Comparison of ENCODE assay signal across 8 cellular contexts in the genomic region with DNA sequence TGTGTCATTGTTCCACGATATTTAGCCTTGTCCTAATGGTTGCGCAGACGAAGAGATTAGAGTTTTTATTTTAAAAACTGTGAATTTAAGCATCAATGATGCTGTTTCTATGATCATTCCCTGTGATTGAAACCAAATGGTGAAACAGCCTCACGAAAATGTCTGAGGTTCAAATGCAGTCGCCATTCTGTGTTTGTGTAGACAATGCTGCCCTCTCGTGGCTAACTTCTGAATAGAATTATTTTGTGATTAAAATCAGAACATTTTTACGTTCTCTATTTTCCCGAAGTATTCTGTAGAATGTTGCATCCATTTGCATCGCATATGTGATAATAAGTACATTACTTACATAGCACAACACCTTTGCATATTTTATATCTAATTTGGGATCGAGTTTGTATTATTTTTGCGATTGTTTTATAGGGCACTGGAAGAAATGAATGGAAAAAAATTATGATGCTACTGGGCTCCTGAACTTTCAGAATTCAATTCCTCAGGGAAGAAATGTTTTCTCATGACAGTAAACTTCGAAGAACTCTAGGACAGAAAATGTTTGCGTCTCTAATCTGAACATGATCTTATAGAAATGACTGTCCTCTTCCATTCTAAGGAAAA. TPM values are rescaled to one million over a fixed set of nuclear protein-coding genes. Genes with fewer than 3 reads are reported as not detected.
A peak's percentile ranks its signal among the peaks of the same experiment; 100 is the strongest.
DNase-seq lines count a peak whose midpoint lies in the region; ATAC-seq and TF ChIP-seq lines count a peak whose summit lies in the region.

No MANE protein-coding gene starts in this region.

- no peak overlapping the region for H3K27ac ChIP-seq in psoas muscle

- no peaks in the 10 kb centered on the region for H3K4me1 ChIP-seq in psoas muscle

- intact Hi-C loops in psoas muscle (cut with DNase I), result loop anchor here (2.0 to 10.0 kb wide), 6 partner anchors 430 to 783 kb away; no protein-coding TSS in a partner anchor

- TF ChIP-seq CTCF in GM12874 (IDR thresholded peaks at IDR 0.05; ENCODE audit: insufficient read depth, low read depth, low read length), result peak; percentile 32; the same call in 1 of the 2 replicates
- peak; percentile 83 for TF ChIP-seq CTCF in psoas muscle (IDR thresholded peaks at IDR 0.05)

- ATAC-seq in psoas muscle (peak in 3 of 4 donors; percentile 48 to 73 (median 57)), GM18517 (IDR thresholded peaks at IDR 0.05; ENCODE audit: unreplicated experiment) (no peak)

- no peaks in the 10 kb centered on the region for H3K36me3 ChIP-seq in psoas muscle (ENCODE audit: insufficient read depth in 1 of 2, low read depth in 1 of 2)

- H3K4me3 ChIP-seq in psoas muscle, result no peak overlapping the region

- H3K9me3 ChIP-seq in psoas muscle, result no peaks in the 10 kb centered on the region

- DNase-seq in AML-193 (lab: John Stamatoyannopoulos, UW), result peak; percentile 70 to 72
- DNase-seq in NCI-H460 (ENCODE audit: extremely low read depth, low read depth), result peak; percentile 59
- peak; percentile 20 for DNase-seq in activated gamma-delta T cell treated with anti-CD3 and anti-CD28 coated beads, Interleukin-2, amount 50 U/mL, for 16 hours (ENCODE audit: low read depth)
- peak; percentile 69 for DNase-seq in glomerular visceral epithelial cell (ENCODE audit: extremely low spot score)
- DNase-seq in psoas muscle, result no peak
- no peak for DNase-seq in OCI-M2 (lab: John Stamatoyannopoulos, UW; ENCODE audit: unreplicated experiment)

- WGBS in psoas muscle, 3 donors, result 13 to 18% (median 15%) methylated on average over 13 of the region's 13 CpGs

- H3K27me3 ChIP-seq in psoas muscle (ENCODE audit: insufficient read depth in 3 of 3, low read length in 2 of 3), result no peaks in the 10 kb centered on the region

RNA-seq across cellular contexts. Expression of a gene that starts 54.8 kb away (rescaled TPM):
- total RNA-seq in NCI-H460 (2014; rRNA removed; shearing (Covaris generic)), result 74.7 and 77.9 TPM in 2 replicates
- 62.5 and 66.4 TPM in 2 replicates for polyA plus RNA-seq in NCI-H460 (2014; cell fraction: nucleus; rRNA removed)
- total RNA-seq in psoas muscle, result 10 to 100 TPM; 18.4 to 27.9 (median 22.9) TPM
- polyA plus RNA-seq in psoas muscle, result 10 to 100 TPM in 1 of 3 donors, 1 to 10 TPM in 2; 3.5 to 10.2 (median 5.1) TPM

Comparison
In these comparisons a context has a peak if more than half of its experiments do, and no peak if none do; other contexts are left out.
1. DNase-seq: peak in AML-193 (2 of 2), NCI-H460 (single experiment), activated gamma-delta T cell treated with anti-CD3 and anti-CD28 coated beads, Interleukin-2, amount 50 U/mL, for 16 hours (single experiment) and glomerular visceral epithelial cell (single experiment); none in psoas muscle (0 of 2) and OCI-M2 (single experiment).